8 cellular contexts compared by ENCODE assay signal in the genomic region with DNA sequence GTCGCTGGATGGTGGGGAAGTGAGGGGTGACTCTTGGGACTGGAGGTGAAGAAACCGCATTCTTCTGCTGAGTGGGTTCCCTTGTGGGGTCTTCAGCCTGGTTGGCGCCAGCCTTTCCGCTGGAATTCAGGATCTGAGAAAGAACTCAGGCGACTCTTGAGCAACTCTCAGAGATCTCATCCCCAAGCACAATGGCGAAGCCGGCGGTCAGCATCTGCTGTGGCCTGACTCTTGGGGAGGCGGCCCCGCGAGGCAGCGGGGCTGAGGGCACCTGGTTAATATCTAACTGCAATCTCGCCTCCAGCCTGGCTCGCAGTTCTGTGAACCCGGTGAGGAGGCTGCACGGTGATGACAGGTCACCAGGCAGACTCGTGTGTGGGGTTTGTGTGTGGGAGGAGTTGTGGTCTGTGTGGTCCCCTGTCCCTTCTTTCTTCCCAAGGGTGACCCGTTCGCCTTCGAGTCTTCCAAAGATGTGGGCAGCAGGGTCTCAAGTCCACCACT. TPM values are rescaled to one million over a fixed set of nuclear protein-coding genes. Genes with fewer than 3 reads are reported as not detected.
DNase-seq lines count a peak whose midpoint lies in the region; ATAC-seq and TF ChIP-seq lines count a peak whose summit lies in the region.

No MANE protein-coding gene starts in this region.

- H3K9ac ChIP-seq in colonic mucosa (ENCODE audit: low read depth in 2 of 2, low read length in 2 of 2) (peak overlapping the region; percentile 81 to 92), liver (ENCODE audit: low read depth in 1 of 2, low read length in 2 of 2) (peak overlapping the region; percentile 47 to 62)

- intact Hi-C loops in colonic mucosa (cut with DNase I) = no loop called here

- no peaks in the 10 kb centered on the region for H3K36me3 Mint-ChIP-seq in stimulated activated effector memory CD8-positive, alpha-beta T cell treated with anti-CD3 and anti-CD28 coated beads, Interleukin-12 subunit alpha, Interleukin-12 subunit beta, amount 100 ng/mL, for 72 hours

- peak overlapping the region; percentile 97 for H3K27ac ChIP-seq in colonic mucosa
- H3K27ac ChIP-seq in liver (ENCODE audit: low read depth in 1 of 2, low read length in 2 of 2) = peak overlapping the region; percentile 84 to 96

- H3K4me1 Mint-ChIP-seq in stimulated activated effector memory CD8-positive, alpha-beta T cell treated with anti-CD3 and anti-CD28 coated beads, Interleukin-12 subunit alpha, Interleukin-12 subunit beta, amount 100 ng/mL, for 72 hours = peaks cover 22% of the 10 kb centered on the region

- whole genome bisulfite sequencing in liver = 2% methylated on average over 20 of the region's 20 CpGs

- peaks cover 18% of the 10 kb centered on the region for H3K9me3 Mint-ChIP-seq in stimulated activated effector memory CD8-positive, alpha-beta T cell treated with anti-CD3 and anti-CD28 coated beads, Interleukin-12 subunit alpha, Interleukin-12 subunit beta, amount 100 ng/mL, for 72 hours

- H3K27ac Mint-ChIP-seq in stimulated activated effector memory CD8-positive, alpha-beta T cell treated with anti-CD3 and anti-CD28 coated beads, Interleukin-12 subunit alpha, Interleukin-12 subunit beta, amount 100 ng/mL, for 72 hours = peak overlapping the region; percentile 91

- H3K4me1 ChIP-seq in colonic mucosa = peaks cover 6% of the 10 kb centered on the region
- peaks cover 3 to 18% (median 10%) of the 10 kb centered on the region in 4 donors for H3K4me1 ChIP-seq in liver (ENCODE audit: control insufficient read depth in 4 of 4, insufficient read depth in 4 of 4, low read length in 3 of 4)

- TF ChIP-seq CTCF in colonic mucosa (IDR thresholded peaks at IDR 0.05) = no peak
- TF ChIP-seq CTCF in liver (IDR thresholded peaks at IDR 0.05; ENCODE audit: low read depth, low read length, missing input control) = no peak

- DNase-seq in NCI-H526 (lab: John Stamatoyannopoulos, UW) (peak; percentile 4 to 31), NCI-H526 treated with DMSO at 0.1 percent for 48 hours (lab: John Stamatoyannopoulos, UW) (no peak), T1000 (lab: John Stamatoyannopoulos, UW) (peak; percentile 6), colonic mucosa (peak; percentile 73), SIG-M5 (lab: John Stamatoyannopoulos, UW) (no peak)
- DNase-seq in stimulated activated effector memory CD8-positive, alpha-beta T cell treated with anti-CD3 and anti-CD28 coated beads, Interleukin-12 subunit alpha, Interleukin-12 subunit beta, amount 100 ng/mL, for 72 hours (ENCODE audit: low spot score in 2 of 2) = peak in 1 of 2 donors; percentile 59

- peak; percentile 15 to 39 for TF ChIP-seq RAD21 in liver (IDR thresholded peaks at IDR 0.05)

- peak overlapping the region; percentile 92 for H3K4me3 Mint-ChIP-seq in stimulated activated effector memory CD8-positive, alpha-beta T cell treated with anti-CD3 and anti-CD28 coated beads, Interleukin-12 subunit alpha, Interleukin-12 subunit beta, amount 100 ng/mL, for 72 hours

- H3K36me3 ChIP-seq in colonic mucosa (no peaks in the 10 kb centered on the region), liver (ENCODE audit: control insufficient read depth in 4 of 4, insufficient read depth in 3 of 4, low read depth in 1 of 4, low read length in 3 of 4) (peaks cover 0 to 2% (median 0%) of the 10 kb centered on the region in 4 donors)

- ATAC-seq in HG03139 (IDR thresholded peaks at IDR 0.05; ENCODE audit: unreplicated experiment) = peak; percentile 42
- peak; percentile 1 for ATAC-seq in stimulated activated effector memory CD8-positive, alpha-beta T cell treated with anti-CD3 and anti-CD28 coated beads, Interleukin-12 subunit alpha, Interleukin-12 subunit beta, amount 100 ng/mL, for 72 hours

- H3K4me3 ChIP-seq in colonic mucosa (peak overlapping the region; percentile 85), liver (ENCODE audit: low read depth in 1 of 3, low read length in 3 of 3) (peak overlapping the region; percentile 68 to 82 (median 74))

- H3K27me3 ChIP-seq in colonic mucosa (no peaks in the 10 kb centered on the region), liver (ENCODE audit: control insufficient read depth in 4 of 4, insufficient read depth in 4 of 4, low read length in 3 of 4) (no peaks in the 10 kb centered on the region)

- no peaks in the 10 kb centered on the region for H3K9me3 ChIP-seq in colonic mucosa
- peaks cover 0 to 9% (median 6%) of the 10 kb centered on the region in 4 donors for H3K9me3 ChIP-seq in liver (ENCODE audit: control insufficient read depth in 4 of 4, low read length in 3 of 4)

TF ChIP-seq in liver, 16 proteins besides CTCF, POLR2A, EP300 and RAD21:
- TF ChIP-seq JUND (IDR thresholded peaks at IDR 0.05) (no peak), TAF1 (conservative IDR thresholded peaks at IDR 0.05) (peak; percentile 71), FOXA2 (IDR thresholded peaks at IDR 0.05) (no peak), FOXA1 (IDR thresholded peaks at IDR 0.05) (no peak), HNF4A (conservative IDR thresholded peaks at IDR 0.05) (peak in 1 of 2 donors; percentile 46), SP1 (IDR thresholded peaks at IDR 0.05) (peak; percentile 56), YY1 (IDR thresholded peaks at IDR 0.05) (peak; percentile 33), GABPA (IDR thresholded peaks at IDR 0.05 in 1 of 2, conservative IDR thresholded peaks at IDR 0.05 in 1 of 2) (peak in 1 of 2 donors; percentile 41), RXRA (IDR thresholded peaks at IDR 0.05) (peak; percentile 72 to 76)
- TF ChIP-seq, protein P1, sequence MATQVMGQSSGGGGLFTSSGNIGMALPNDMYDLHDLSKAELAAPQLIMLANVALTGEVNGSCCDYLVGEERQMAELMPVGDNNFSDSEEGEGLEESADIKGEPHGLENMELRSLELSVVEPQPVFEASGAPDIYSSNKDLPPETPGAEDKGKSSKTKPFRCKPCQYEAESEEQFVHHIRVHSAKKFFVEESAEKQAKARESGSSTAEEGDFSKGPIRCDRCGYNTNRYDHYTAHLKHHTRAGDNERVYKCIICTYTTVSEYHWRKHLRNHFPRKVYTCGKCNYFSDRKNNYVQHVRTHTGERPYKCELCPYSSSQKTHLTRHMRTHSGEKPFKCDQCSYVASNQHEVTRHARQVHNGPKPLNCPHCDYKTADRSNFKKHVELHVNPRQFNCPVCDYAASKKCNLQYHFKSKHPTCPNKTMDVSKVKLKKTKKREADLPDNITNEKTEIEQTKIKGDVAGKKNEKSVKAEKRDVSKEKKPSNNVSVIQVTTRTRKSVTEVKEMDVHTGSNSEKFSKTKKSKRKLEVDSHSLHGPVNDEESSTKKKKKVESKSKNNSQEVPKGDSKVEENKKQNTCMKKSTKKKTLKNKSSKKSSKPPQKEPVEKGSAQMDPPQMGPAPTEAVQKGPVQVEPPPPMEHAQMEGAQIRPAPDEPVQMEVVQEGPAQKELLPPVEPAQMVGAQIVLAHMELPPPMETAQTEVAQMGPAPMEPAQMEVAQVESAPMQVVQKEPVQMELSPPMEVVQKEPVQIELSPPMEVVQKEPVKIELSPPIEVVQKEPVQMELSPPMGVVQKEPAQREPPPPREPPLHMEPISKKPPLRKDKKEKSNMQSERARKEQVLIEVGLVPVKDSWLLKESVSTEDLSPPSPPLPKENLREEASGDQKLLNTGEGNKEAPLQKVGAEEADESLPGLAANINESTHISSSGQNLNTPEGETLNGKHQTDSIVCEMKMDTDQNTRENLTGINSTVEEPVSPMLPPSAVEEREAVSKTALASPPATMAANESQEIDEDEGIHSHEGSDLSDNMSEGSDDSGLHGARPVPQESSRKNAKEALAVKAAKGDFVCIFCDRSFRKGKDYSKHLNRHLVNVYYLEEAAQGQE (IDR thresholded peaks at IDR 0.05) = peak; percentile 17
- TF ChIP-seq, protein P2, sequence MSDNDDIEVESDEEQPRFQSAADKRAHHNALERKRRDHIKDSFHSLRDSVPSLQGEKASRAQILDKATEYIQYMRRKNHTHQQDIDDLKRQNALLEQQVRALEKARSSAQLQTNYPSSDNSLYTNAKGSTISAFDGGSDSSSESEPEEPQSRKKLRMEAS (IDR thresholded peaks at IDR 0.05) = peak; percentile 65
TF ChIP-seq in liver: peak in this region for 8.

RNA-seq across cellular contexts. Expression of a gene that starts 0.9 kb away (rescaled TPM):
- total RNA-seq in colonic mucosa (1 to 10 TPM; 3.5 to 3.8 TPM), liver (1 to 10 TPM; 7.1 to 7.4 TPM)
- 1 to 10 TPM; 1.8 to 4.2 TPM for polyA plus RNA-seq in liver

RNA-seq across cellular contexts. Expression of a gene that starts 28.9 kb away (rescaled TPM):
- total RNA-seq in colonic mucosa = 10 to 100 TPM; 10.7 to 13.1 TPM
- total RNA-seq in liver = 1 to 10 TPM; 3.1 to 6.4 TPM
- 1 to 10 TPM; 2.4 to 3.0 TPM for polyA plus RNA-seq in liver

RNA-seq across cellular contexts. Expression of a gene that starts 30.6 kb away (rescaled TPM):
- total RNA-seq in colonic mucosa = 1 to 10 TPM; 1.9 TPM
- total RNA-seq in liver = 1 to 10 TPM in 1 of 2 donors, under 1 TPM in 1; 0.98 to 1.8 TPM
- polyA plus RNA-seq in liver = under 1 TPM; 0.24 to 0.51 TPM

RNA-seq across cellular contexts. Expression of a gene that starts 46.4 kb away (rescaled TPM):
- 10 to 100 TPM; 31.4 to 32.2 TPM for total RNA-seq in colonic mucosa
- total RNA-seq in liver = 1 to 10 TPM; 7.2 to 8.5 TPM
- 1 to 10 TPM; 1.3 to 1.5 TPM for polyA plus RNA-seq in liver

Comparison
In these comparisons a context has a peak if more than half of its experiments do, and no peak if none do; other contexts are left out.
1. DNase-seq: peak in NCI-H526 (2 of 2), T1000 (single experiment) and colonic mucosa (single experiment); none in NCI-H526 treated with DMSO at 0.1 percent for 48 hours (single experiment) and SIG-M5 (single experiment).